Comparison of ENCODE assay signal across 25 cellular contexts in genomic region chr15:55247276-55247675, GRCh38. TPM values are rescaled to one million over a fixed set of nuclear protein-coding genes. Genes with fewer than 3 reads are reported as not detected.
DNase-seq lines count a peak whose midpoint lies in the region; ATAC-seq, FAIRE-seq and TF ChIP-seq lines count a peak whose summit lies in the region.
"Had no signal": no experiment of that assay in that cellular context is flagged by ENCODE, and none has a peak within 500 bp of the region (broad histone marks: within the 10 kb centered on the region; RNA-seq: fewer than 3 reads in every experiment).

No MANE protein-coding gene starts in this region.

- no peak for TF ChIP-seq EP300 in K562 (IDR thresholded peaks at IDR 0.05; ENCODE audit: low read length)

- intact Hi-C loops in activated CD4-positive, alpha-beta T cell treated with anti-CD3 and anti-CD28 coated beads for 36 hours (cut with DNase I, micrococcal nuclease): no loop called here
- intact Hi-C loops in K562 (cut with micrococcal nuclease) (no loop called here), spleen (cut with DNase I; ENCODE audit: low total_unique reads) (no loop called here), MCF 10A (cut with micrococcal nuclease) (no loop called here)

- H3K4me3 ChIP-seq in K562 (no peak overlapping the region), spleen (no peak overlapping the region), MG63 (no peak overlapping the region)
- H3K4me3 ChIP-seq: adrenal gland, heart left ventricle, neural progenitor cell, prostate gland had no signal

- H3K4me1 Mint-ChIP-seq in activated CD4-positive, alpha-beta T cell treated with anti-CD3 and anti-CD28 coated beads for 36 hours: peaks cover 66% of the 10 kb centered on the region
- H3K4me1 Mint-ChIP-seq in MCF 10A (ENCODE audit: insufficient read depth, unreplicated experiment): peaks cover 29% of the 10 kb centered on the region
- H3K4me1 Mint-ChIP-seq: neural progenitor cell had no signal

- no peaks in the 10 kb centered on the region for H3K9me3 Mint-ChIP-seq in activated CD4-positive, alpha-beta T cell treated with anti-CD3 and anti-CD28 coated beads for 36 hours (ENCODE audit: low read depth)
- H3K9me3 Mint-ChIP-seq in MCF 10A (ENCODE audit: unreplicated experiment): no peaks in the 10 kb centered on the region
- H3K9me3 Mint-ChIP-seq: neural progenitor cell; T-helper 2 cell treated with Interferon-gamma antibody and Interleukin-4, amounts not matched to agents 5 μg/mL and 100 μg/mL, for 36 hours had no signal

- no peak for FAIRE-seq in K562 (lab: Jason Lieb, UNC)
- FAIRE-seq: bronchial epithelial cell, GM18507, small intestine had no signal

- H3K4me3 Mint-ChIP-seq in activated CD4-positive, alpha-beta T cell treated with anti-CD3 and anti-CD28 coated beads for 36 hours: no peak overlapping the region
- no peak overlapping the region for H3K4me3 Mint-ChIP-seq in MCF 10A (ENCODE audit: unreplicated experiment)
- H3K4me3 Mint-ChIP-seq: B cell; neural progenitor cell; T-helper 2 cell treated with Interferon-gamma antibody and Interleukin-4, amounts not matched to agents 5 μg/mL and 100 μg/mL, for 36 hours had no signal

- H3K36me3 Mint-ChIP-seq in activated CD4-positive, alpha-beta T cell treated with anti-CD3 and anti-CD28 coated beads for 36 hours (ENCODE audit: low read depth): peaks cover 57% of the 10 kb centered on the region
- no peaks in the 10 kb centered on the region for H3K36me3 Mint-ChIP-seq in MCF 10A (ENCODE audit: insufficient read depth, unreplicated experiment)
- H3K36me3 Mint-ChIP-seq: neural progenitor cell had no signal

- H3K9ac ChIP-seq in K562 (ENCODE audit: insufficient read depth in 1 of 2, low read depth in 2 of 2, low read length in 2 of 2): no peak overlapping the region
- H3K9ac ChIP-seq: neural progenitor cell had no signal

- no peak overlapping the region; the same call in 1 of the 2 replicates for H3K4me2 ChIP-seq in K562 (ENCODE audit: insufficient read depth, low read length)
- H3K4me2 ChIP-seq: neural progenitor cell had no signal

- no peak for TF ChIP-seq RAD21 in K562 (CRISPR knock-in tag; conservative IDR thresholded peaks at IDR 0.05 in 1 of 2, IDR thresholded peaks at IDR 0.05 in 1 of 2)

- H4K20me1 ChIP-seq in K562 (replicated peaks; ENCODE audit: control insufficient read depth, insufficient read depth, low read length): no peaks in the 10 kb centered on the region

- H3K9me3 ChIP-seq in K562 (replicated peaks; ENCODE audit: control insufficient read depth, insufficient read depth, low read depth, low read length): no peaks in the 10 kb centered on the region
- H3K9me3 ChIP-seq in spleen: no peaks in the 10 kb centered on the region
- H3K9me3 ChIP-seq in MG63: no peaks in the 10 kb centered on the region
- H3K9me3 ChIP-seq: adrenal gland, heart left ventricle, prostate gland had no signal

- POLR2A ChIA-PET in activated CD4-positive, alpha-beta T cell treated with anti-CD3 and anti-CD28 coated beads for 36 hours (lab: Charles Lee): interaction anchor here (0.6 to 1.0 kb wide), 3 partner anchors 20 to 642 kb away, joined by 4 to 5 read pairs (median 4); no protein-coding TSS in a partner anchor
- POLR2A ChIA-PET in K562 (lab: Yijun Ruan, JAX): interaction anchor here (2.5 kb wide), 1 partner anchor 10 kb away, joined by 9 read pairs; no protein-coding TSS in a partner anchor
- POLR2A ChIA-PET in MCF 10A (lab: Yijun Ruan, JAX): interaction anchor here (1.1 to 1.8 kb wide), 3 partner anchors 14 to 42 kb away, joined by 3 to 4 read pairs (median 4); no protein-coding TSS in a partner anchor

- H3K36me3 ChIP-seq in K562 (ENCODE audit: control insufficient read depth, insufficient read depth, low read length): peaks cover 33% of the 10 kb centered on the region
- H3K36me3 ChIP-seq in spleen: peaks cover 0 to 18% (median 2%) of the 10 kb centered on the region in 6 donors
- no peaks in the 10 kb centered on the region for H3K36me3 ChIP-seq in MG63
- H3K36me3 ChIP-seq: adrenal gland, heart left ventricle, neural progenitor cell, prostate gland had no signal

- peaks cover 74% of the 10 kb centered on the region for H3K79me2 ChIP-seq in K562 (ENCODE audit: control insufficient read depth, insufficient read depth, low read length)

- no peaks in the 10 kb centered on the region for H3K27me3 Mint-ChIP-seq in activated CD4-positive, alpha-beta T cell treated with anti-CD3 and anti-CD28 coated beads for 36 hours
- H3K27me3 Mint-ChIP-seq in MCF 10A (ENCODE audit: insufficient read depth, unreplicated experiment): no peaks in the 10 kb centered on the region
- H3K27me3 Mint-ChIP-seq: B cell had no signal

- H3K27me3 ChIP-seq in K562 (ENCODE audit: control insufficient read depth in 2 of 2, insufficient read depth in 2 of 2, low read length in 2 of 2) (no peaks in the 10 kb centered on the region), spleen (replicated peaks in 1 of 7) (no peaks in the 10 kb centered on the region), MG63 (no peaks in the 10 kb centered on the region)
- H3K27me3 ChIP-seq: adrenal gland, heart left ventricle, neural progenitor cell had no signal

- no TSS peak for BruUV-seq in K562 (replicated peaks; lab: Mats Ljungman, UMichigan)
- BruUV-seq in MCF 10A (replicated peaks; lab: Mats Ljungman, UMichigan): no TSS peak

- H3K4me1 ChIP-seq in K562 (replicated peaks in 1 of 2; ENCODE audit: control insufficient read depth in 2 of 2, insufficient read depth in 2 of 2, low read length in 2 of 2): peaks cover 8 to 33% of the 10 kb centered on the region in 2 experiments; a peak in 3 of 5 replicates
- H3K4me1 ChIP-seq in spleen: peaks cover 7 to 89% (median 45%) of the 10 kb centered on the region in 6 donors
- H3K4me1 ChIP-seq: neural progenitor cell had no signal

- no peak for DNase-seq in activated CD4-positive, alpha-beta T cell treated with anti-CD3 and anti-CD28 coated beads for 36 hours
- no peak for DNase-seq in activated CD4-positive, alpha-beta T cell treated with anti-CD3 and anti-CD28 coated beads for 48 hours
- DNase-seq in NOMO-1 treated with DMSO at 0.1 percent for 48 hours (lab: John Stamatoyannopoulos, UW; ENCODE audit: unreplicated experiment) (peak; percentile 22), K562 (ENCODE audit: extremely low read depth in 1 of 4, low spot score in 3 of 4) (no peak), spleen (no peak), MCF 10A (ENCODE audit: unreplicated experiment) (no peak), cerebellar cortex (ENCODE audit: low spot score) (no peak), MG63 (no peak)
- DNase-seq: 8988T; heart left ventricle; NCI-H1436 treated with DMSO at 0.1 percent for 48 hours; NCI-H2171 treated with DMSO at 0.1 percent for 48 hours; NCI-H774; small intestine; stimulated activated CD4-positive, alpha-beta T cell treated with anti-CD3 and anti-CD28 coated beads, Interleukin-2, amount 100 ng/mL, for 48 hours had no signal

- H2AFZ ChIP-seq in K562 (ENCODE audit: low read depth, low read length): no peak overlapping the region
- H2AFZ ChIP-seq: neural progenitor cell had no signal

- no peak for TF ChIP-seq POLR2A in K562 (conservative IDR thresholded peaks at IDR 0.05)
- TF ChIP-seq POLR2A in spleen (IDR thresholded peaks at IDR 0.05): no peak

- TF ChIP-seq CTCF in K562 (IDR thresholded peaks at IDR 0.05 in 2 of 3, conservative IDR thresholded peaks at IDR 0.05 in 1 of 3; ENCODE audit: insufficient read depth in 2 of 3, low read depth in 1 of 3, low read length in 3 of 3) (no peak), spleen (IDR thresholded peaks at IDR 0.05 in 8 of 11, conservative IDR thresholded peaks at IDR 0.05 in 3 of 11) (no peak), MCF 10A (IDR thresholded peaks at IDR 0.05; ENCODE audit: unreplicated experiment) (no peak)

- peak overlapping the region; percentile 55 for H3K27ac Mint-ChIP-seq in activated CD4-positive, alpha-beta T cell treated with anti-CD3 and anti-CD28 coated beads for 36 hours
- no peak overlapping the region for H3K27ac Mint-ChIP-seq in MCF 10A (ENCODE audit: low read depth, unreplicated experiment)
- H3K27ac Mint-ChIP-seq: B cell, neural progenitor cell had no signal

- in situ Hi-C loops in K562 (cut with MboI): no loop called here

- CTCF ChIA-PET in activated CD4-positive, alpha-beta T cell treated with anti-CD3 and anti-CD28 coated beads for 36 hours (lab: Charles Lee): interaction anchor here (0.7 to 1.2 kb wide), 3 partner anchors 8 to 40 kb away, joined by 3 to 6 read pairs (median 3); no protein-coding TSS in a partner anchor
- CTCF ChIA-PET in K562 (lab: Yijun Ruan, JAX; ENCODE audit: low intra/inter-chr PET ratio): no interaction called here
- CTCF ChIA-PET in MCF 10A (lab: Yijun Ruan, JAX): interaction anchor here (0.9 to 1.7 kb wide), 5 partner anchors 9 to 45 kb away, joined by 3 to 6 read pairs (median 3); no protein-coding TSS in a partner anchor

- H3K9me1 ChIP-seq in K562 (ENCODE audit: control insufficient read depth, insufficient read depth, low read length): no peaks in the 10 kb centered on the region

- ATAC-seq in activated CD4-positive, alpha-beta T cell treated with anti-CD3 and anti-CD28 coated beads for 36 hours: no peak
- peak; percentile 4; the same call in 1 of the 3 replicates for ATAC-seq in K562
- ATAC-seq: HCT116, heart left ventricle, left lobe of liver, Panc1 had no signal

- no peak overlapping the region for H3K27ac ChIP-seq in K562 (ENCODE audit: extremely low read depth, low read depth, low read length)
- peak overlapping the region in 7 of 8 donors; percentile 31 to 87 (median 69) for H3K27ac ChIP-seq in spleen
- H3K27ac ChIP-seq: neural progenitor cell had no signal

RNA-seq across cellular contexts. Expression of gene RAB27A, which starts 42.3 kb away (rescaled TPM):
- 100 to 1,000 TPM; 111 to 129 TPM for total RNA-seq in activated CD4-positive, alpha-beta T cell treated with anti-CD3 and anti-CD28 coated beads for 36 hours
- 30.2 and 106 TPM in 2 replicates for total RNA-seq in K562 (2011; cell fraction: chromatin; rRNA removed; ENCODE audit: low replicate concordance)
- total RNA-seq in K562 (2011; cell fraction: nucleolus; rRNA removed): 15.7 and 21.6 TPM in 2 replicates
- 67.8 and 109 TPM in 2 replicates for total RNA-seq in K562 (2011; cell fraction: nucleoplasm; rRNA removed)
- total RNA-seq in K562 (2014; rRNA removed) (44.7 and 46.7 TPM in 2 replicates), K562 (2014; rRNA removed; fragmentation: Illumina TruSeq; extraction: Trizol) (80.4 and 103 TPM in 2 replicates), K562 (2015; rRNA removed; fragmentation: Illumina TruSeq; extraction: Trizol) (31.4 and 31.5 TPM in 2 replicates), K562 (2021) (85.9 and 90.2 TPM in 2 replicates), spleen (10 to 100 TPM; 21.4 to 72.0 (median 44.5) TPM), MCF 10A (2022) (36.0 and 43.6 TPM in 2 replicates)
- polyA plus RNA-seq in K562 (2011; rRNA removed) (145 and 171 TPM in 2 replicates), K562 (2014; fragmentation: Illumina TruSeq; extraction: Trizol) (128 TPM in 2 replicates), K562 (2014; fragmentation: Nextera tagmentation; extraction: Ambion mirVana) (10 to 100 TPM; 55.1 to 59.3 TPM), K562 (2014; rRNA removed) (113 and 118 TPM in 2 replicates), spleen (10 to 100 TPM in 2 of 3 donors, 1 to 10 TPM in 1; 9.4 to 15.1 (median 11.4) TPM)
- polyA plus RNA-seq in K562 (2011; cell fraction: cytosol; rRNA removed): 37.8 and 101 TPM in 2 replicates
- 27.7 and 51.9 TPM in 2 replicates for polyA plus RNA-seq in K562 (2011; cell fraction: nucleus; rRNA removed)
- polyA plus RNA-seq in K562 (2012): 57.6 and 84.6 TPM in 2 replicates
- polyA minus RNA-seq in K562 (2011; rRNA and poly(A)+ RNA removed): 142 and 170 TPM in 2 replicates
- 39.3 and 46.7 TPM in 2 replicates for polyA minus RNA-seq in K562 (2011; cell fraction: cytosol; rRNA and poly(A)+ RNA removed)
- 15.1 and 33.4 TPM in 2 replicates for polyA minus RNA-seq in K562 (2011; cell fraction: nucleus; rRNA and poly(A)+ RNA removed)
- total RNA-seq in MG63 (2014; rRNA removed; shearing (Covaris generic); ENCODE audit: low replicate concordance): 4.3 and 27.5 TPM in 2 replicates

RNA-seq across cellular contexts. Expression of gene RSL24D1, which starts 50.5 kb away (rescaled TPM):
- total RNA-seq in activated CD4-positive, alpha-beta T cell treated with anti-CD3 and anti-CD28 coated beads for 36 hours: 100 to 1,000 TPM; 152 to 188 TPM
- 26.5 and 73.3 TPM in 2 replicates for total RNA-seq in K562 (2011; cell fraction: chromatin; rRNA removed; ENCODE audit: low replicate concordance)
- total RNA-seq in K562 (2011; cell fraction: nucleolus; rRNA removed): 25.2 and 27.1 TPM in 2 replicates
- 54.3 and 90.4 TPM in 2 replicates for total RNA-seq in K562 (2011; cell fraction: nucleoplasm; rRNA removed)
- total RNA-seq in K562 (2014; rRNA removed) (121 and 134 TPM in 2 replicates), K562 (2014; rRNA removed; fragmentation: Illumina TruSeq; extraction: Trizol) (260 and 317 TPM in 2 replicates), K562 (2015; rRNA removed; fragmentation: Illumina TruSeq; extraction: Trizol) (121 and 133 TPM in 2 replicates), K562 (2021) (175 TPM in 2 replicates), spleen (10 to 100 TPM; 43.7 to 58.9 (median 54.5) TPM), MCF 10A (2022) (162 and 167 TPM in 2 replicates)
- polyA plus RNA-seq in K562 (2011; rRNA removed) (184 and 226 TPM in 2 replicates), K562 (2014; fragmentation: Illumina TruSeq; extraction: Trizol) (158 and 163 TPM in 2 replicates), K562 (2014; fragmentation: Nextera tagmentation; extraction: Ambion mirVana) (100 to 1,000 TPM; 272 to 324 TPM), K562 (2014; rRNA removed) (194 and 223 TPM in 2 replicates), spleen (100 to 1,000 TPM in 1 of 3 donors, 10 to 100 TPM in 2; 72.8 to 103 (median 78.8) TPM)
- 16.4 and 66.5 TPM in 2 replicates for polyA plus RNA-seq in K562 (2011; cell fraction: cytosol; rRNA removed)
- 16.0 and 43.1 TPM in 2 replicates for polyA plus RNA-seq in K562 (2011; cell fraction: nucleus; rRNA removed)
- polyA plus RNA-seq in K562 (2012): 148 and 281 TPM in 2 replicates
- 91.4 and 126 TPM in 2 replicates for polyA minus RNA-seq in K562 (2011; rRNA and poly(A)+ RNA removed)
- 36.3 and 46.4 TPM in 2 replicates for polyA minus RNA-seq in K562 (2011; cell fraction: cytosol; rRNA and poly(A)+ RNA removed)
- polyA minus RNA-seq in K562 (2011; cell fraction: nucleus; rRNA and poly(A)+ RNA removed): 39.9 and 87.9 TPM in 2 replicates
- 173 and 262 TPM in 2 replicates for total RNA-seq in MG63 (2014; rRNA removed; shearing (Covaris generic); ENCODE audit: low replicate concordance)
